19 cellular contexts compared by ENCODE assay signal in the genomic region with DNA sequence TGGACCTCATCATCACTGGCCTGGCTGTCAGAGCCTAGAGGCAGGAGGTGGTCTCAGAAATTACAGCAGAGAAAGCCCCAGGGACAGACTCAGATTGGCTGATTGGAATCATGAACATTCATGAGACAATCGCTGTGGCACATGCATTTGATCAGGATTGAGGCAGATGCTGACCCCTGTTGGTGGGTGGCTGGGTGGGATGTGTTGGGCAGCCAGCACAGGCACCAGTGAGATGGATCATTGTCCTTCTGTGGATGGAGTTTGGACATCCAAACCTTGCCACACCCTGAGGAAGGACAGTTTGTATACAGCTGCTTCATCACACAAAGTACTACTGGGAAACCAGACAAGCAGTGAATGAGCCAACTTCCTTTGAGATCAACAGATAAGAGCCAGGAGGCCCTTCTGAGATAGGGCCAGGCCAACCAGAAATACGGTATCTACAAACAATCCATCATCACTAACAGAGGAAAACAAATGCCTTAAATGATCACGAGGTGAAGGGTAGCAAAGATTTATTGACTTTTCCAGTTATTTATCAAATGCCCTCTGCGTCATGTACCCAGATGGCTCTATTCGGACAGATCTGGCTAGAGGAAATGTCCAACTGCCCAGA. TPM values are rescaled to one million over a fixed set of nuclear protein-coding genes. Genes with fewer than 3 reads are reported as not detected.
DNase-seq lines count a peak whose midpoint lies in the region; ATAC-seq, FAIRE-seq and TF ChIP-seq lines count a peak whose summit lies in the region.
"Had no signal": no experiment of that assay in that cellular context is flagged by ENCODE, and none has a peak within 500 bp of the region (broad histone marks: within the 10 kb centered on the region; RNA-seq: fewer than 3 reads in every experiment).

No MANE protein-coding gene starts in this region.

- FAIRE-seq in small intestine (lab: Jason Lieb, UNC): no peak
- FAIRE-seq: D721Med, GM12892 had no signal

- H3K36me3 ChIP-seq in GM23338 (ENCODE audit: insufficient read depth) (no peaks in the 10 kb centered on the region), endodermal cell (ENCODE audit: control insufficient read depth, insufficient read depth, low read length) (peaks cover 34% of the 10 kb centered on the region), osteoblast (ENCODE audit: insufficient read depth, low read length) (peaks cover 14% of the 10 kb centered on the region), small intestine (ENCODE audit: control insufficient read depth in 2 of 2, insufficient read depth in 2 of 2, low read length in 2 of 2) (peaks cover 12 to 15% of the 10 kb centered on the region in 2 donors)

- H3K9ac ChIP-seq in endodermal cell (ENCODE audit: extremely low read depth, low read length, poor library complexity, severe bottlenecking): no peak overlapping the region

- H3K36me3 Mint-ChIP-seq in GM23338 (ENCODE audit: low read depth): peaks cover 9% of the 10 kb centered on the region
- peaks cover 32% of the 10 kb centered on the region for H3K36me3 Mint-ChIP-seq in endodermal cell (ENCODE audit: low read depth)

- no peak overlapping the region for H3K27ac Mint-ChIP-seq in GM23338
- H3K27ac Mint-ChIP-seq in endodermal cell: no peak overlapping the region

- H3K27me3 Mint-ChIP-seq in GM23338 (ENCODE audit: insufficient read depth, low read depth, poor library complexity) (peaks cover 6% of the 10 kb centered on the region), endodermal cell (ENCODE audit: insufficient read depth) (peaks cover 7% of the 10 kb centered on the region)
- H3K27me3 Mint-ChIP-seq: effector memory CD8-positive, alpha-beta T cell; naive thymus-derived CD4-positive, alpha-beta T cell had no signal

- DNase-seq in GM23338 (ENCODE audit: low spot score) (no peak), endodermal cell (peak; percentile 59), osteoblast (ENCODE audit: insufficient read length, low spot score, missing footprints) (peak; percentile 80), small intestine (no peak), HuH-7.5 (ENCODE audit: low spot score) (no peak), SKM-1 (lab: John Stamatoyannopoulos, UW; ENCODE audit: unreplicated experiment) (no peak)
- DNase-seq: cerebellar nuclear complex; effector memory CD8-positive, alpha-beta T cell; GDM1; islet precursor cell; naive thymus-derived CD4-positive, alpha-beta T cell; NCI-H510A treated with DMSO at 0.1 percent for 48 hours; psoas muscle; SHP77; testis had no signal

- H3K4me2 ChIP-seq in GM23338: no peak overlapping the region
- H3K4me2 ChIP-seq in osteoblast (ENCODE audit: insufficient read depth, low read length): no peak overlapping the region

- no peaks in the 10 kb centered on the region for H3K4me1 Mint-ChIP-seq in GM23338
- peaks cover 8% of the 10 kb centered on the region for H3K4me1 Mint-ChIP-seq in endodermal cell

- no peak for ATAC-seq in GM23338
- ATAC-seq: activated CD4-positive, CD25-positive, alpha-beta regulatory T cell treated with anti-CD3 and anti-CD28 coated beads, Interleukin-2, amount 50 U/mL, for 24 hours; effector memory CD8-positive, alpha-beta T cell; naive thymus-derived CD4-positive, alpha-beta T cell; psoas muscle had no signal

- H3K4me3 ChIP-seq in GM23338 (no peak overlapping the region), endodermal cell (ENCODE audit: low read length) (no peak overlapping the region), osteoblast (ENCODE audit: insufficient read depth, low read length) (no peak overlapping the region), small intestine (ENCODE audit: low read depth in 1 of 2, low read length in 2 of 2) (no peak overlapping the region)
- H3K4me3 ChIP-seq: psoas muscle, testis had no signal

- H4K20me1 ChIP-seq in GM23338 (replicated peaks; ENCODE audit: insufficient read depth) (no peaks in the 10 kb centered on the region), osteoblast (ENCODE audit: insufficient read depth, low read length) (no peaks in the 10 kb centered on the region)

- no peaks in the 10 kb centered on the region for H3K9me3 Mint-ChIP-seq in GM23338
- no peaks in the 10 kb centered on the region for H3K9me3 Mint-ChIP-seq in endodermal cell
- H3K9me3 Mint-ChIP-seq: effector memory CD8-positive, alpha-beta T cell had no signal

- H3K27ac ChIP-seq in GM23338 (ENCODE audit: low read depth) (no peak overlapping the region), endodermal cell (ENCODE audit: low read depth, low read length) (no peak overlapping the region), osteoblast (ENCODE audit: low read depth, low read length) (no peak overlapping the region), small intestine (ENCODE audit: low read depth in 1 of 2, low read length in 1 of 2) (no peak overlapping the region)
- H3K27ac ChIP-seq: psoas muscle, testis had no signal

- WGBS in endodermal cell (ENCODE audit: insufficient coverage in 1 of 2, insufficient read length in 1 of 2), 2 experiments: 91 to 92% methylated on average over 3 to 5 of the region's 5 CpGs
- 81 to 88% (median 84%) methylated on average over 5 of the region's 5 CpGs for WGBS in small intestine, 3 donors

- H3K27me3 ChIP-seq in GM23338 (ENCODE audit: insufficient read depth): no peaks in the 10 kb centered on the region
- H3K27me3 ChIP-seq in endodermal cell (ENCODE audit: control insufficient read depth, insufficient read depth, low read length, poor library complexity, severe bottlenecking): no peaks in the 10 kb centered on the region
- H3K27me3 ChIP-seq in osteoblast (ENCODE audit: insufficient read depth, low read length): no peaks in the 10 kb centered on the region
- no peaks in the 10 kb centered on the region for H3K27me3 ChIP-seq in small intestine (ENCODE audit: control insufficient read depth in 2 of 2, insufficient read depth in 2 of 2, low read length in 2 of 2)
- H3K27me3 ChIP-seq: testis had no signal

- no peaks in the 10 kb centered on the region for H3K9me2 ChIP-seq in GM23338 (ENCODE audit: insufficient read depth)

- no peaks in the 10 kb centered on the region for H3K4me1 ChIP-seq in GM23338 (ENCODE audit: insufficient read depth)
- peaks cover 5% of the 10 kb centered on the region for H3K4me1 ChIP-seq in endodermal cell (ENCODE audit: control insufficient read depth, insufficient read depth, low read length)
- no peaks in the 10 kb centered on the region for H3K4me1 ChIP-seq in osteoblast (ENCODE audit: insufficient read depth, low read length)
- no peaks in the 10 kb centered on the region for H3K4me1 ChIP-seq in small intestine (ENCODE audit: control insufficient read depth in 2 of 2, insufficient read depth in 1 of 2, low read depth in 1 of 2, low read length in 1 of 2)
- H3K4me1 ChIP-seq: psoas muscle, testis had no signal

- H3K9me3 ChIP-seq in endodermal cell (ENCODE audit: control insufficient read depth, low read length) (no peaks in the 10 kb centered on the region), osteoblast (ENCODE audit: low read depth, low read length) (no peaks in the 10 kb centered on the region), small intestine (ENCODE audit: control insufficient read depth, low read depth) (no peaks in the 10 kb centered on the region)
- H3K9me3 ChIP-seq: psoas muscle, testis had no signal

- no peak overlapping the region for H3K4me3 Mint-ChIP-seq in GM23338
- H3K4me3 Mint-ChIP-seq in endodermal cell: no peak overlapping the region
- H3K4me3 Mint-ChIP-seq: effector memory CD8-positive, alpha-beta T cell; naive thymus-derived CD4-positive, alpha-beta T cell had no signal

- peak; percentile 29 to 51; a peak in 3 of 4 replicates for TF ChIP-seq CTCF in GM23338 (conservative IDR thresholded peaks at IDR 0.05; ENCODE audit: low read depth in 2 of 2)
- TF ChIP-seq CTCF in endodermal cell (conservative IDR thresholded peaks at IDR 0.05): peak; percentile 50
- TF ChIP-seq CTCF in osteoblast (IDR thresholded peaks at IDR 0.05; ENCODE audit: extremely low read depth, low read depth, low read length): no peak

- H2AFZ ChIP-seq in GM23338 (no peak overlapping the region), osteoblast (ENCODE audit: low read length) (no peak overlapping the region)

- no peaks in the 10 kb centered on the region for H3K79me2 ChIP-seq in GM23338 (replicated peaks; ENCODE audit: insufficient read depth)
- no peaks in the 10 kb centered on the region for H3K79me2 ChIP-seq in osteoblast (ENCODE audit: insufficient read depth, low read length)

- H3F3A ChIP-seq in GM23338 (replicated peaks; ENCODE audit: low read depth): no peaks in the 10 kb centered on the region

TF ChIP-seq in PFSK-1, 5 proteins besides CTCF, POLR2A, EP300 and RAD21:
- TF ChIP-seq FOXP2 (optimal IDR thresholded peaks at IDR 0.05; ENCODE audit: borderline replicate concordance, extremely low read depth, extremely low read length, insufficient read depth) (peak; percentile 66), POLR2AphosphoS5 (IDR thresholded peaks at IDR 0.05; ENCODE audit: low read depth, low read length) (no peak), SIN3A (IDR thresholded peaks at IDR 0.05; ENCODE audit: borderline replicate concordance, insufficient read depth, low read length) (0 out of 2 replicates have a peak, but pooled peaks have one; percentile 27)

RNA-seq across cellular contexts. Expression of gene COMMD9, which starts 17.3 kb away (rescaled TPM):
- 19.9 and 22.4 TPM in 2 replicates for total RNA-seq in GM23338 (2014; rRNA removed; shearing (Covaris generic))
- 38.3 and 44.1 TPM in 2 replicates for polyA plus RNA-seq in GM23338 (2016; fragmentation: Nextera tagmentation; extraction: Ambion mirVana)
- polyA plus RNA-seq in PFSK-1 (2012; ENCODE audit: insufficient read length, low read depth): 47.6 TPM
- total RNA-seq in endodermal cell: 10 to 100 TPM; 32.3 to 53.5 TPM
- 34.0 TPM for polyA plus RNA-seq in endodermal cell (2013, experiment 1 of 2)
- 31.4 TPM for polyA plus RNA-seq in endodermal cell (2013, experiment 2 of 2)
- total RNA-seq in osteoblast: 39.5 and 52.5 TPM in 2 replicates
- 10 to 100 TPM; 27.0 to 41.9 (median 33.8) TPM for polyA plus RNA-seq in small intestine

RNA-seq across cellular contexts. Expression of gene PRR5L, which starts 24.2 kb away (rescaled TPM):
- total RNA-seq in GM23338 (2014; rRNA removed; shearing (Covaris generic)): 6.6 and 8.9 TPM in 2 replicates
- polyA plus RNA-seq in GM23338 (2016; fragmentation: Nextera tagmentation; extraction: Ambion mirVana) (3.1 and 4.5 TPM in 2 replicates), small intestine (10 to 100 TPM in 1 of 3 donors, 1 to 10 TPM in 2; 5.6 to 14.0 (median 6.8) TPM)
- polyA plus RNA-seq in PFSK-1 (2012; ENCODE audit: insufficient read length, low read depth): 24.5 TPM
- total RNA-seq in endodermal cell (1 to 10 TPM; 5.3 to 7.2 TPM), osteoblast (9.8 and 18.6 TPM in 2 replicates)
- polyA plus RNA-seq in endodermal cell (2013, experiment 1 of 2): 8.3 TPM
- polyA plus RNA-seq in endodermal cell (2013, experiment 2 of 2): 9.9 TPM

Comparison
In these comparisons a context has a peak if more than half of its experiments do, and no peak if none do; other contexts are left out.
1. DNase-seq: peak in endodermal cell (single experiment) and osteoblast (single experiment); none in GM23338 (single experiment), small intestine (single experiment), HuH-7.5 (single experiment) and SKM-1 (single experiment).